11 cellular contexts compared by ENCODE assay signal in genomic region chr7:87474046-87474445, GRCh38. TPM values are rescaled to one million over a fixed set of nuclear protein-coding genes. Genes with fewer than 3 reads are reported as not detected.
DNase-seq lines count a peak whose midpoint lies in the region; ATAC-seq and TF ChIP-seq lines count a peak whose summit lies in the region.
"Had no signal": no experiment of that assay in that cellular context is flagged by ENCODE, and none has a peak within 500 bp of the region (broad histone marks: within the 10 kb centered on the region; RNA-seq: fewer than 3 reads in every experiment).

No MANE protein-coding gene starts in this region.

- in situ Hi-C loops in GM13976 (cut with MboI; ENCODE audit: low sequenced_read_pairs, unreplicated experiment), result no loop called here

- no peaks in the 10 kb centered on the region for H3K36me3 Mint-ChIP-seq in activated T-cell treated with anti-CD3 and anti-CD28 coated beads, Interleukin-2, amount 50 U/mL, for 4 hours (ENCODE audit: insufficient read depth)

- peak; percentile 6 for ATAC-seq in HG03469 (IDR thresholded peaks at IDR 0.05; ENCODE audit: unreplicated experiment)
- no peak for ATAC-seq in thoracic aorta (ENCODE audit: insufficient number of reproducible peaks, low FRiP score, low read depth)
- ATAC-seq in activated T-cell treated with anti-CD3 and anti-CD28 coated beads, Interleukin-2, amount 50 U/mL, for 4 hours, result no peak

- peak overlapping the region; percentile 64 to 70 for H3K27ac ChIP-seq in thoracic aorta
- H3K27ac ChIP-seq: 22Rv1 had no signal

- DNase-seq in NOMO-1 (lab: John Stamatoyannopoulos, UW; ENCODE audit: unreplicated experiment in 2 of 2) (peak; percentile 43 to 67), NOMO-1 treated with dmso at 0.1 percent for 144 hours (lab: John Stamatoyannopoulos, UW; ENCODE audit: unreplicated experiment) (no peak), foreskin fibroblast (peak in 1 of 2 donors; percentile 26), thoracic aorta (ENCODE audit: low spot score) (no peak), GM13976 (ENCODE audit: low spot score) (no peak), GM19240 (ENCODE audit: insufficient read length, low spot score) (no peak)
- no peak for DNase-seq in activated T-cell treated with anti-CD3 and anti-CD28 coated beads, Interleukin-2, amount 50 U/mL, for 4 hours
- DNase-seq: activated T-cell treated with anti-CD3 and anti-CD28 coated beads, Interleukin-2, amount 50 U/mL, for 72 hours; kidney had no signal

- H3K4me1 Mint-ChIP-seq in activated T-cell treated with anti-CD3 and anti-CD28 coated beads, Interleukin-2, amount 50 U/mL, for 4 hours (ENCODE audit: low read depth), result peaks cover 11% of the 10 kb centered on the region

- no peak overlapping the region for H3K4me3 Mint-ChIP-seq in activated T-cell treated with anti-CD3 and anti-CD28 coated beads, Interleukin-2, amount 50 U/mL, for 4 hours

- no peaks in the 10 kb centered on the region for H3K27me3 ChIP-seq in thoracic aorta (replicated peaks; ENCODE audit: insufficient read depth)

- TF ChIP-seq CTCF in foreskin fibroblast (IDR thresholded peaks at IDR 0.05; ENCODE audit: low read depth, low read length) (no peak), thoracic aorta (IDR thresholded peaks at IDR 0.05) (no peak), GM13976 (IDR thresholded peaks at IDR 0.05; ENCODE audit: borderline replicate concordance, control extremely low read depth, extremely low read depth, insufficient read depth, missing control alignments) (no peak)

- peaks cover 5 to 24% of the 10 kb centered on the region in 2 donors for H3K4me1 ChIP-seq in thoracic aorta (ENCODE audit: control insufficient read depth in 1 of 2, low read depth in 2 of 2)

- no peaks in the 10 kb centered on the region for H3K9me3 Mint-ChIP-seq in activated T-cell treated with anti-CD3 and anti-CD28 coated beads, Interleukin-2, amount 50 U/mL, for 4 hours
- H3K9me3 Mint-ChIP-seq: activated T-cell treated with anti-CD3 and anti-CD28 coated beads, Interleukin-2, amount 50 U/mL, for 72 hours had no signal

- no peaks in the 10 kb centered on the region for H3K9me3 ChIP-seq in thoracic aorta

- peaks cover 44% of the 10 kb centered on the region for H3K27me3 Mint-ChIP-seq in activated T-cell treated with anti-CD3 and anti-CD28 coated beads, Interleukin-2, amount 50 U/mL, for 4 hours (ENCODE audit: low read depth)

- H3K4me3 ChIP-seq in foreskin fibroblast (ENCODE audit: low read depth in 1 of 2, low read length in 2 of 2), result peak overlapping the region; percentile 40 to 52
- H3K4me3 ChIP-seq in thoracic aorta, result peak overlapping the region; percentile 77

- H3K36me3 ChIP-seq in thoracic aorta, result no peaks in the 10 kb centered on the region

RNA-seq across cellular contexts. Expression of gene ABCB4, which starts 1.4 kb away (rescaled TPM):
- total RNA-seq in thoracic aorta, result 1 to 10 TPM; 1.4 to 8.7 TPM
- total RNA-seq in activated T-cell treated with anti-CD3 and anti-CD28 coated beads, Interleukin-2, amount 50 U/mL, for 4 hours, result under 1 TPM in 2 of 3 donors, not detected in 1; 0.18 to 0.27 TPM

Comparison
In these comparisons a context has a peak if more than half of its experiments do, and no peak if none do; other contexts are left out.
1. DNase-seq: peak in NOMO-1 (2 of 2); none in NOMO-1 treated with dmso at 0.1 percent for 144 hours (single experiment), thoracic aorta (single experiment), GM13976 (single experiment), GM19240 (single experiment) and activated T-cell treated with anti-CD3 and anti-CD28 coated beads, Interleukin-2, amount 50 U/mL, for 4 hours (single experiment).